In genomic region chr3:116005404-116005803, GRCh38 we compare ENCODE assay signal across 10 cellular contexts.
DNase-seq lines count a peak whose midpoint lies in the region; ATAC-seq and TF ChIP-seq lines count a peak whose summit lies in the region.
"Had no signal": no experiment of that assay in that cellular context is flagged by ENCODE, and none has a peak within 500 bp of the region (broad histone marks: within the 10 kb centered on the region; RNA-seq: fewer than 3 reads in every experiment).

No MANE protein-coding gene starts in this region.

- TF ChIP-seq CTCF in AG04449 (IDR thresholded peaks at IDR 0.05; ENCODE audit: insufficient read depth, low read length, missing control alignments): no peak

- ATAC-seq in left ventricle myocardium superior (peak; percentile 81), GM18519 (IDR thresholded peaks at IDR 0.05; ENCODE audit: low FRiP score, unreplicated experiment) (no peak), HG03097 (IDR thresholded peaks at IDR 0.05; ENCODE audit: low FRiP score, unreplicated experiment) (no peak)
- no peak for ATAC-seq in activated T-helper 17 cell treated with anti-CD3 and anti-CD28 coated beads, Interleukin-2, amount 50 U/mL, for 72 hours (replicated peaks)
- ATAC-seq: HCT116 had no signal

- H3K27ac Mint-ChIP-seq in activated T-helper 17 cell treated with anti-CD3 and anti-CD28 coated beads, Interleukin-2, amount 50 U/mL, for 72 hours: no peak overlapping the region

- H3K4me3 ChIP-seq in AG04449 (ENCODE audit: low read depth, low read length): no peak overlapping the region

- H3K4me3 Mint-ChIP-seq in activated T-helper 17 cell treated with anti-CD3 and anti-CD28 coated beads, Interleukin-2, amount 50 U/mL, for 72 hours: no peak overlapping the region

- H3K27me3 Mint-ChIP-seq in activated T-helper 17 cell treated with anti-CD3 and anti-CD28 coated beads, Interleukin-2, amount 50 U/mL, for 72 hours: peaks cover 5% of the 10 kb centered on the region

- CTCF ChIA-PET in AG04449 (lab: Yijun Ruan, JAX): interaction anchor here (1.1 to 1.4 kb wide), 2 partner anchors 11 to 18 kb away, joined by 3 read pairs; no protein-coding TSS in a partner anchor

- H3K9me3 Mint-ChIP-seq in activated T-helper 17 cell treated with anti-CD3 and anti-CD28 coated beads, Interleukin-2, amount 50 U/mL, for 72 hours: no peaks in the 10 kb centered on the region

- intact Hi-C loops in left ventricle myocardium superior (cut with micrococcal nuclease): no loop called here

- POLR2A ChIA-PET in AG04449 (lab: Yijun Ruan, JAX): interaction anchor here (0.8 to 0.9 kb wide), 2 partner anchors 15 kb away, joined by 3 read pairs; no protein-coding TSS in a partner anchor

- no peaks in the 10 kb centered on the region for H3K36me3 Mint-ChIP-seq in activated T-helper 17 cell treated with anti-CD3 and anti-CD28 coated beads, Interleukin-2, amount 50 U/mL, for 72 hours (ENCODE audit: low read depth)

- no peaks in the 10 kb centered on the region for H3K4me1 Mint-ChIP-seq in activated T-helper 17 cell treated with anti-CD3 and anti-CD28 coated beads, Interleukin-2, amount 50 U/mL, for 72 hours

- peak; percentile 99 for DNase-seq in AG04449 (ENCODE audit: low read depth, low spot score)
- DNase-seq in HK-2 (ENCODE audit: unreplicated experiment): peak; percentile 83
- peak; percentile 44 to 48 for DNase-seq in SW 1271 (lab: John Stamatoyannopoulos, UW)
- DNase-seq in left ventricle myocardium superior: peak; percentile 29
- DNase-seq in activated CD4-positive, alpha-beta T cell treated with anti-CD3 and anti-CD28 coated beads, Interleukin-2, amount 50 U/mL, for 1 hour: no peak
- DNase-seq: activated T-cell treated with anti-CD3 and anti-CD28 coated beads, Interleukin-2, amount 50 U/mL, for 48 hours had no signal
